Comparison of ENCODE assay signal across 1 cellular context in the genomic region with DNA sequence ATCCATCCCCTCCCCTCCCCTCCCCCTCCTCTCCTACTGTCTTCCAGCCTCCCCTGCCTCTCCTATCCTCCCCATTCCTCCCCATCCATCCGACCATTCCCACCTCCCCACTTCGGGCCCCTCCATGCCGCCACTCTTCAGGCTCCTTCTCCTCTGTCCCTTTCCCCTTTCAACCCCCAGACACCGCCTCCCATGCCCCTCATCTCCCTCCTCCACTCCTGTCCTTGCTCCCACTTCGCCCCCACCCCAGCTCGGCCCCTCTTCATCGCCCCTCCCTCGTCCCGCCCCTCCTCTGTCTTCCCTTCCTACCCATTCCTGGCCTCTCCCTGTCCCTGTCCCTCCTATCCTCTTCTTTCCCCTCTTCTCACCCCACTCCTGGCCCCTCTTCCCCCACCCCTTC.
TF ChIP-seq lines count a peak whose summit lies in the region.

No MANE protein-coding gene starts in this region.

TF ChIP-seq in HCT116, 20 proteins besides CTCF, POLR2A, EP300 and RAD21 (continued from another document):
- TF ChIP-seq ATF3 (IDR thresholded peaks at IDR 0.05), result no peak
- TF ChIP-seq CEBPB (IDR thresholded peaks at IDR 0.05; ENCODE audit: low read depth), result no peak
